ENCODE assay signal across 1 cellular context in genomic region chr14:89292579-89293348, GRCh38.
TF ChIP-seq lines count a peak whose summit lies in the region.

No MANE protein-coding gene starts in this region.

TF ChIP-seq in HepG2, 621 proteins besides CTCF, POLR2A, EP300 and RAD21 (continued from another document):
- TF ChIP-seq TCF7 (IDR thresholded peaks at IDR 0.05; ENCODE audit: low read depth), result 0 out of 2 replicates have a peak, but pooled peaks have one; percentile 13
- TF ChIP-seq PCBP2 (optimal IDR thresholded peaks at IDR 0.05; ENCODE audit: low read depth, low read length, poor library complexity, severe bottlenecking), result no peak
- TF ChIP-seq MEIS1 (CRISPR knock-in tag; IDR thresholded peaks at IDR 0.05; ENCODE audit: borderline replicate concordance), result no peak
- TF ChIP-seq YEATS4 (CRISPR knock-in tag; IDR thresholded peaks at IDR 0.05; ENCODE audit: borderline replicate concordance), result 0 out of 2 replicates have a peak, but pooled peaks have one; percentile 11
- TF ChIP-seq SMARCC2 (IDR thresholded peaks at IDR 0.05), result no peak
- TF ChIP-seq CREM (IDR thresholded peaks at IDR 0.05), result peak; percentile 12; the same call in 1 of the 2 replicates
- no peak for TF ChIP-seq CREM (CRISPR knock-in tag; IDR thresholded peaks at IDR 0.05)
- no peak for TF ChIP-seq RAD51 (IDR thresholded peaks at IDR 0.05; ENCODE audit: borderline replicate concordance)
- TF ChIP-seq YEATS2 (CRISPR knock-in tag; IDR thresholded peaks at IDR 0.05; ENCODE audit: borderline replicate concordance), result no peak
- no peak for TF ChIP-seq JDP2 (CRISPR knock-in tag; IDR thresholded peaks at IDR 0.05; ENCODE audit: borderline replicate concordance)
- TF ChIP-seq HNF4A (CRISPR knock-in tag; IDR thresholded peaks at IDR 0.05), result peak; percentile 25; the same call in 1 of the 2 replicates
- peak; percentile 41; the same call in 1 of the 2 replicates for TF ChIP-seq SALL1 (CRISPR knock-in tag; IDR thresholded peaks at IDR 0.05)
- TF ChIP-seq HNRNPL (IDR thresholded peaks at IDR 0.05; ENCODE audit: low read depth, low read length), result no peak
- TF ChIP-seq BCL6 (CRISPR knock-in tag; IDR thresholded peaks at IDR 0.05), result peak; percentile 44
- peak; percentile 29; the same call in 1 of the 2 replicates for TF ChIP-seq NCOR1 (IDR thresholded peaks at IDR 0.05; ENCODE audit: borderline replicate concordance, low read length)
- no peak for TF ChIP-seq ZNF768 (CRISPR knock-in tag; IDR thresholded peaks at IDR 0.05)
- no peak for TF ChIP-seq GATAD2A (CRISPR knock-in tag; IDR thresholded peaks at IDR 0.05)
- no peak for TF ChIP-seq FOXP1 (IDR thresholded peaks at IDR 0.05)
- peak; percentile 52; the same call in 1 of the 2 replicates for TF ChIP-seq FOXP1 (CRISPR knock-in tag; IDR thresholded peaks at IDR 0.05)
- TF ChIP-seq, protein P1, sequence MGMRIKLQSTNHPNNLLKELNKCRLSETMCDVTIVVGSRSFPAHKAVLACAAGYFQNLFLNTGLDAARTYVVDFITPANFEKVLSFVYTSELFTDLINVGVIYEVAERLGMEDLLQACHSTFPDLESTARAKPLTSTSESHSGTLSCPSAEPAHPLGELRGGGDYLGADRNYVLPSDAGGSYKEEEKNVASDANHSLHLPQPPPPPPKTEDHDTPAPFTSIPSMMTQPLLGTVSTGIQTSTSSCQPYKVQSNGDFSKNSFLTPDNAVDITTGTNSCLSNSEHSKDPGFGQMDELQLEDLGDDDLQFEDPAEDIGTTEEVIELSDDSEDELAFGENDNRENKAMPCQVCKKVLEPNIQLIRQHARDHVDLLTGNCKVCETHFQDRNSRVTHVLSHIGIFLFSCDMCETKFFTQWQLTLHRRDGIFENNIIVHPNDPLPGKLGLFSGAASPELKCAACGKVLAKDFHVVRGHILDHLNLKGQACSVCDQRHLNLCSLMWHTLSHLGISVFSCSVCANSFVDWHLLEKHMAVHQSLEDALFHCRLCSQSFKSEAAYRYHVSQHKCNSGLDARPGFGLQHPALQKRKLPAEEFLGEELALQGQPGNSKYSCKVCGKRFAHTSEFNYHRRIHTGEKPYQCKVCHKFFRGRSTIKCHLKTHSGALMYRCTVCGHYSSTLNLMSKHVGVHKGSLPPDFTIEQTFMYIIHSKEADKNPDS (CRISPR knock-in tag; IDR thresholded peaks at IDR 0.05), result 0 out of 2 replicates have a peak, but pooled peaks have one; percentile 36
- no peak for TF ChIP-seq RFX5 (IDR thresholded peaks at IDR 0.05; ENCODE audit: low read depth, low read length)
